8 cellular contexts compared by ENCODE assay signal in the genomic region with DNA sequence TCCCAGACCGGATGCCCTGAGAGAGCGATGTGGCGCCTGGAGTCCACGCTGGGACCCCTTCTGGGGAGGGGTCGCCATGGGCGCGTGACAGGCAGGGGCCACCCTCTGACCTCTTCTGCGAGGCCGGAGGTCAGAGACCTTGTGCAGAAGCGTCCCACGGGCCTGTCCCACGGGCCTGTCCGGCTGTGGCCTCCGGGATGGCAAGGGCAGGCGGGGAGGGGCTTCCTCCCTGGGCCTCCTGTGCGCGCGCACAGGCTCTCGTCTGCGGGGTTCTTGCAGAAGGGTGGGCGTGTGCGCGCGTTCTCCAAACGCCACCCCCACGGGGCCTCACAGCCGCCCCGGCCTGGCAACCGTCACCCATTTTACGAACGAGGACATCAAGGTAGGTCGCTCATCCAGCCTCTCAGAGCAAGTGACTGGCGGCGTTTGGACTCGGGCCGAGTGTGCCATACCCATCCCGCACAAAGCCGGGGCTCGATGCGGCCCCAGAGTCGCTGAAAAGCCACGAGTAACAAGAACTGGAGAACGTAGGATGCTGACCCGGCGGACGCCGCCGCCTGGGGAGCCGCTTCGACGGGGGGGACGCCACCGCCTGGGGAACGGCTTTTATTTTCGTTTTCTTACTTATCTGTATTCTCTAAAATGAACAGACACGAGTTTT. TPM values are rescaled to one million over a fixed set of nuclear protein-coding genes. Genes with fewer than 3 reads are reported as not detected.
A peak's percentile ranks its signal among the peaks of the same experiment; 100 is the strongest.
DNase-seq lines count a peak whose midpoint lies in the region; ATAC-seq and TF ChIP-seq lines count a peak whose summit lies in the region.

No MANE protein-coding gene starts in this region.

- intact Hi-C loops in lower lobe of right lung (cut with DNase I): no loop called here

- peaks cover 13% of the 10 kb centered on the region for H3K27me3 Mint-ChIP-seq in activated T-helper 17 cell treated with anti-CD3 and anti-CD28 coated beads, Interleukin-2, amount 50 U/mL, for 72 hours

- ATAC-seq in HG02571 (IDR thresholded peaks at IDR 0.05; ENCODE audit: unreplicated experiment) (peak; percentile 17), lower lobe of right lung (peak in 1 of 2 donors; percentile 11)
- ATAC-seq in activated T-helper 17 cell treated with anti-CD3 and anti-CD28 coated beads, Interleukin-2, amount 50 U/mL, for 72 hours (replicated peaks): peak; percentile 35

- DNase-seq in GM10248 (ENCODE audit: extremely low spot score) (peak; percentile 60), lower lobe of right lung (no peak), NCI-H1694 treated with DMSO at 0.1 percent for 48 hours (lab: John Stamatoyannopoulos, UW) (no peak), NCI-H524 (lab: John Stamatoyannopoulos, UW) (no peak), NCI-H2029 treated with DMSO at 0.1 percent for 48 hours (lab: John Stamatoyannopoulos, UW) (no peak), NCI-H69 (lab: John Stamatoyannopoulos, UW) (no peak)

- POLR2A ChIA-PET in GM10248 (lab: Yijun Ruan, JAX): no interaction called here

- no peaks in the 10 kb centered on the region for H3K36me3 ChIP-seq in lower lobe of right lung

- H3K4me1 ChIP-seq in lower lobe of right lung: peaks cover 24% of the 10 kb centered on the region

- H3K27ac ChIP-seq in lower lobe of right lung: peak overlapping the region; percentile 26

- H3K36me3 Mint-ChIP-seq in activated T-helper 17 cell treated with anti-CD3 and anti-CD28 coated beads, Interleukin-2, amount 50 U/mL, for 72 hours (ENCODE audit: low read depth): peaks cover 33% of the 10 kb centered on the region

- H3K4me3 Mint-ChIP-seq in activated T-helper 17 cell treated with anti-CD3 and anti-CD28 coated beads, Interleukin-2, amount 50 U/mL, for 72 hours: peak overlapping the region; percentile 63

- no peaks in the 10 kb centered on the region for H3K4me1 Mint-ChIP-seq in activated T-helper 17 cell treated with anti-CD3 and anti-CD28 coated beads, Interleukin-2, amount 50 U/mL, for 72 hours

- CTCF ChIA-PET in GM10248 (lab: Yijun Ruan, JAX): interaction anchor here (0.9 to 1.2 kb wide), 2 partner anchors 18 to 22 kb away, joined by 3 to 5 read pairs; no protein-coding TSS in a partner anchor

- TF ChIP-seq CTCF in GM10248 (IDR thresholded peaks at IDR 0.05; ENCODE audit: control extremely low read depth, extremely low read depth, low read depth, missing control alignments) (no peak), lower lobe of right lung (IDR thresholded peaks at IDR 0.05) (no peak)

- H3K27ac Mint-ChIP-seq in activated T-helper 17 cell treated with anti-CD3 and anti-CD28 coated beads, Interleukin-2, amount 50 U/mL, for 72 hours: no peak overlapping the region

- peak overlapping the region; percentile 68 for H3K4me3 ChIP-seq in lower lobe of right lung

- no peaks in the 10 kb centered on the region for H3K9me3 ChIP-seq in lower lobe of right lung

- H3K9me3 Mint-ChIP-seq in activated T-helper 17 cell treated with anti-CD3 and anti-CD28 coated beads, Interleukin-2, amount 50 U/mL, for 72 hours: no peaks in the 10 kb centered on the region

- peaks cover 29% of the 10 kb centered on the region for H3K27me3 ChIP-seq in lower lobe of right lung (ENCODE audit: low read depth)

RNA-seq across cellular contexts. Expression of a gene that starts 0.9 kb away (rescaled TPM):
- 10 to 100 TPM; 49.5 to 78.1 TPM for total RNA-seq in activated T-helper 17 cell treated with anti-CD3 and anti-CD28 coated beads, Interleukin-2, amount 50 U/mL, for 72 hours
- total RNA-seq in lower lobe of right lung: 8.4 TPM

RNA-seq across cellular contexts. Expression of a gene that starts 51.0 kb away (rescaled TPM):
- 10 to 100 TPM; 64.5 to 83.0 TPM for total RNA-seq in activated T-helper 17 cell treated with anti-CD3 and anti-CD28 coated beads, Interleukin-2, amount 50 U/mL, for 72 hours
- total RNA-seq in lower lobe of right lung: 75.9 TPM
